1 cellular context compared by ENCODE assay signal in the genomic region with DNA sequence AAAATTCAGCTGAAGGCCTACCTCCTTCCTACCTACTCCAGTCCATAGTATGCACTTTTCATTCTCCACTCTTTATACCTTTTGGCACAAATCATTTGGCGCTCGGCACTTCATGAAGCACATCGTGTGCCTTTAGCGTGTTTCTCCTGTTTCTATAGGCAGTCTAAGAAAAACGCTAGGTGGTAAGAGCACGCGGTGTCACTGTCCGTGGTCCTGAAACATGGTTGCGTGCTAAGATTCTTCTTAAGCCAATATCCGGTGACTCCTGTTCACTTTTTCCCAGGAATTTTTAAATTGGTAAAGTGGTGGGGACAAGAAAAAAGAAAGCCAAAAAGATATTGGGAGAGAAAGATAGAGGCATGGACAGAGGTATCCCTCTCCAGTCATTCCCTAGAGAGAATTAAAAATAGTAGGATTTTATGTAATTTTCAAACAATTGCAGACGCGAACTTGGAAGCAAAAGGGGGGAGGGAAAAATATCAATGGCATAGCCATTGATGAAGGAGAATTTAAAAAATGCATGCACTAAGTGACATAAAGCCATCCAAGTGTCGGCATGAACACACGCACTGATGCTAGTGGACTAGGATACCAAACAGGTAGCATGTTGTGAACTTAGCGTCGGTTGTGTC.
A peak's percentile ranks its signal among the peaks of the same experiment; 100 is the strongest.
TF ChIP-seq lines count a peak whose summit lies in the region.

No MANE protein-coding gene starts in this region.

TF ChIP-seq in HepG2, 621 proteins besides CTCF, POLR2A, EP300 and RAD21 (continued from another document and continues in another):
- TF ChIP-seq PPARG (CRISPR knock-in tag; conservative IDR thresholded peaks at IDR 0.05) (peak; percentile 70; the same call in 1 of the 2 replicates), RBAK (CRISPR knock-in tag; IDR thresholded peaks at IDR 0.05) (no peak), ZNF432 (CRISPR knock-in tag; IDR thresholded peaks at IDR 0.05; ENCODE audit: borderline replicate concordance) (no peak), JARID2 (CRISPR knock-in tag; IDR thresholded peaks at IDR 0.05; ENCODE audit: insufficient replicate concordance) (no peak), ZNF720 (CRISPR knock-in tag; IDR thresholded peaks at IDR 0.05) (peak; percentile 90; the same call in 1 of the 2 replicates), FOXC1 (CRISPR knock-in tag; IDR thresholded peaks at IDR 0.05; ENCODE audit: borderline replicate concordance) (no peak; the same call in 1 of the 2 replicates), HDAC1 (CRISPR knock-in tag; IDR thresholded peaks at IDR 0.05) (peak; percentile 31; the same call in 1 of the 2 replicates), ZNF724P (CRISPR knock-in tag; IDR thresholded peaks at IDR 0.05; ENCODE audit: borderline replicate concordance) (no peak), SOX5 (CRISPR knock-in tag; IDR thresholded peaks at IDR 0.05; ENCODE audit: borderline replicate concordance) (peak; percentile 70), ZNF563 (CRISPR knock-in tag; IDR thresholded peaks at IDR 0.05) (no peak), MAZ (IDR thresholded peaks at IDR 0.05; ENCODE audit: borderline replicate concordance, low read depth, low read length) (no peak), MAZ (CRISPR knock-in tag; IDR thresholded peaks at IDR 0.05; ENCODE audit: low read depth) (no peak), KDM6A (CRISPR knock-in tag; IDR thresholded peaks at IDR 0.05; ENCODE audit: low read depth) (no peak), TFE3 (CRISPR knock-in tag; IDR thresholded peaks at IDR 0.05) (peak; percentile 90), ZNF234 (CRISPR knock-in tag; conservative IDR thresholded peaks at IDR 0.05) (no peak), THYN1 (CRISPR knock-in tag; IDR thresholded peaks at IDR 0.05; ENCODE audit: borderline replicate concordance, low read depth) (0 out of 2 replicates have a peak, but pooled peaks have one; percentile 30), GTF2F1 (IDR thresholded peaks at IDR 0.05; ENCODE audit: low read length) (no peak), MAFF (IDR thresholded peaks at IDR 0.05; ENCODE audit: low read depth, low read length) (no peak), SMYD3 (CRISPR knock-in tag; IDR thresholded peaks at IDR 0.05) (peak; percentile 72; the same call in 1 of the 2 replicates), SOX13 (IDR thresholded peaks at IDR 0.05) (no peak), SOX13 (CRISPR knock-in tag; conservative IDR thresholded peaks at IDR 0.05 in 1 of 2, IDR thresholded peaks at IDR 0.05 in 1 of 2) (peak in 1 of 2 experiments; percentile 60; a peak in 2 of 4 replicates), ZNF749 (CRISPR knock-in tag; IDR thresholded peaks at IDR 0.05; ENCODE audit: borderline replicate concordance) (peak; percentile 73; the same call in 1 of the 2 replicates), GLI4 (CRISPR knock-in tag; IDR thresholded peaks at IDR 0.05; ENCODE audit: borderline replicate concordance) (no peak), BORCS8-MEF2B (CRISPR knock-in tag; IDR thresholded peaks at IDR 0.05) (peak; percentile 89), TSC22D2 (CRISPR knock-in tag; IDR thresholded peaks at IDR 0.05; ENCODE audit: borderline replicate concordance) (peak; percentile 99), ZNF800 (CRISPR knock-in tag; IDR thresholded peaks at IDR 0.05) (0 out of 2 replicates have a peak, but pooled peaks have one; percentile 69), ZBTB1 (CRISPR knock-in tag; IDR thresholded peaks at IDR 0.05; ENCODE audit: borderline replicate concordance) (no peak; the same call in 1 of the 2 replicates), ZBTB43 (CRISPR knock-in tag; conservative IDR thresholded peaks at IDR 0.05) (peak; percentile 89), ZNF670 (CRISPR knock-in tag; IDR thresholded peaks at IDR 0.05; ENCODE audit: borderline replicate concordance) (peak; percentile 56; the same call in 1 of the 2 replicates), JUNB (CRISPR knock-in tag; IDR thresholded peaks at IDR 0.05; ENCODE audit: borderline replicate concordance) (peak; percentile 36; the same call in 1 of the 2 replicates), GPN1 (CRISPR knock-in tag; IDR thresholded peaks at IDR 0.05; ENCODE audit: borderline replicate concordance) (0 out of 2 replicates have a peak, but pooled peaks have one; percentile 29), SYNCRIP (IDR thresholded peaks at IDR 0.05; ENCODE audit: insufficient read depth, low read depth, low read length) (no peak), ZNF501 (CRISPR knock-in tag; IDR thresholded peaks at IDR 0.05) (no peak), SMAD9 (CRISPR knock-in tag; IDR thresholded peaks at IDR 0.05) (no peak), ZSCAN25 (CRISPR knock-in tag; IDR thresholded peaks at IDR 0.05) (no peak), RARG (CRISPR knock-in tag; IDR thresholded peaks at IDR 0.05; ENCODE audit: low read depth) (no peak), ZNF761 (CRISPR knock-in tag; conservative IDR thresholded peaks at IDR 0.05) (no peak), ZNF337 (CRISPR knock-in tag; IDR thresholded peaks at IDR 0.05; ENCODE audit: borderline replicate concordance, low read depth) (no peak), PLSCR1 (CRISPR knock-in tag; IDR thresholded peaks at IDR 0.05; ENCODE audit: borderline replicate concordance) (0 out of 2 replicates have a peak, but pooled peaks have one; percentile 43), SALL2 (CRISPR knock-in tag; IDR thresholded peaks at IDR 0.05) (0 out of 2 replicates have a peak, but pooled peaks have one; percentile 44), FOXK1 (CRISPR knock-in tag; IDR thresholded peaks at IDR 0.05; ENCODE audit: borderline replicate concordance, low read depth) (peak; percentile 75; the same call in 1 of the 2 replicates), ZNF607 (CRISPR knock-in tag; IDR thresholded peaks at IDR 0.05; ENCODE audit: borderline replicate concordance) (peak; percentile 91; the same call in 1 of the 2 replicates)
- TF ChIP-seq, protein P1, sequence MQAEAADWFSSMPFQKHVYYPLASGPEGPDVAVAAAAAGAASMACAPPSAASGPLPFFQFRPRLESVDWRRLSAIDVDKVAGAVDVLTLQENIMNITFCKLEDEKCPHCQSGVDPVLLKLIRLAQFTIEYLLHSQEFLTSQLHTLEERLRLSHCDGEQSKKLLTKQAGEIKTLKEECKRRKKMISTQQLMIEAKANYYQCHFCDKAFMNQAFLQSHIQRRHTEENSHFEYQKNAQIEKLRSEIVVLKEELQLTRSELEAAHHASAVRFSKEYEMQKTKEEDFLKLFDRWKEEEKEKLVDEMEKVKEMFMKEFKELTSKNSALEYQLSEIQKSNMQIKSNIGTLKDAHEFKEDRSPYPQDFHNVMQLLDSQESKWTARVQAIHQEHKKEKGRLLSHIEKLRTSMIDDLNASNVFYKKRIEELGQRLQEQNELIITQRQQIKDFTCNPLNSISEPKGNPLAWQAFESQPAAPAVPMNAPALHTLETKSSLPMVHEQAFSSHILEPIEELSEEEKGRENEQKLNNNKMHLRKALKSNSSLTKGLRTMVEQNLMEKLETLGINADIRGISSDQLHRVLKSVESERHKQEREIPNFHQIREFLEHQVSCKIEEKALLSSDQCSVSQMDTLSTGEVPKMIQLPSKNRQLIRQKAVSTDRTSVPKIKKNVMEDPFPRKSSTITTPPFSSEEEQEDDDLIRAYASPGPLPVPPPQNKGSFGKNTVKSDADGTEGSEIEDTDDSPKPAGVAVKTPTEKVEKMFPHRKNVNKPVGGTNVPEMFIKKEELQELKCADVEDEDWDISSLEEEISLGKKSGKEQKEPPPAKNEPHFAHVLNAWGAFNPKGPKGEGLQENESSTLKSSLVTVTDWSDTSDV (CRISPR knock-in tag; IDR thresholded peaks at IDR 0.05): no peak
- TF ChIP-seq, protein P2, sequence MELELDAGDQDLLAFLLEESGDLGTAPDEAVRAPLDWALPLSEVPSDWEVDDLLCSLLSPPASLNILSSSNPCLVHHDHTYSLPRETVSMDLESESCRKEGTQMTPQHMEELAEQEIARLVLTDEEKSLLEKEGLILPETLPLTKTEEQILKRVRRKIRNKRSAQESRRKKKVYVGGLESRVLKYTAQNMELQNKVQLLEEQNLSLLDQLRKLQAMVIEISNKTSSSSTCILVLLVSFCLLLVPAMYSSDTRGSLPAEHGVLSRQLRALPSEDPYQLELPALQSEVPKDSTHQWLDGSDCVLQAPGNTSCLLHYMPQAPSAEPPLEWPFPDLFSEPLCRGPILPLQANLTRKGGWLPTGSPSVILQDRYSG (CRISPR knock-in tag; IDR thresholded peaks at IDR 0.05): peak; percentile 91
- TF ChIP-seq, protein P3, sequence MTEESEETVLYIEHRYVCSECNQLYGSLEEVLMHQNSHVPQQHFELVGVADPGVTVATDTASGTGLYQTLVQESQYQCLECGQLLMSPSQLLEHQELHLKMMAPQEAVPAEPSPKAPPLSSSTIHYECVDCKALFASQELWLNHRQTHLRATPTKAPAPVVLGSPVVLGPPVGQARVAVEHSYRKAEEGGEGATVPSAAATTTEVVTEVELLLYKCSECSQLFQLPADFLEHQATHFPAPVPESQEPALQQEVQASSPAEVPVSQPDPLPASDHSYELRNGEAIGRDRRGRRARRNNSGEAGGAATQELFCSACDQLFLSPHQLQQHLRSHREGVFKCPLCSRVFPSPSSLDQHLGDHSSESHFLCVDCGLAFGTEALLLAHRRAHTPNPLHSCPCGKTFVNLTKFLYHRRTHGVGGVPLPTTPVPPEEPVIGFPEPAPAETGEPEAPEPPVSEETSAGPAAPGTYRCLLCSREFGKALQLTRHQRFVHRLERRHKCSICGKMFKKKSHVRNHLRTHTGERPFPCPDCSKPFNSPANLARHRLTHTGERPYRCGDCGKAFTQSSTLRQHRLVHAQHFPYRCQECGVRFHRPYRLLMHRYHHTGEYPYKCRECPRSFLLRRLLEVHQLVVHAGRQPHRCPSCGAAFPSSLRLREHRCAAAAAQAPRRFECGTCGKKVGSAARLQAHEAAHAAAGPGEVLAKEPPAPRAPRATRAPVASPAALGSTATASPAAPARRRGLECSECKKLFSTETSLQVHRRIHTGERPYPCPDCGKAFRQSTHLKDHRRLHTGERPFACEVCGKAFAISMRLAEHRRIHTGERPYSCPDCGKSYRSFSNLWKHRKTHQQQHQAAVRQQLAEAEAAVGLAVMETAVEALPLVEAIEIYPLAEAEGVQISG (CRISPR knock-in tag; IDR thresholded peaks at IDR 0.05): peak; percentile 60; the same call in 1 of the 2 replicates
- TF ChIP-seq, protein P4, sequence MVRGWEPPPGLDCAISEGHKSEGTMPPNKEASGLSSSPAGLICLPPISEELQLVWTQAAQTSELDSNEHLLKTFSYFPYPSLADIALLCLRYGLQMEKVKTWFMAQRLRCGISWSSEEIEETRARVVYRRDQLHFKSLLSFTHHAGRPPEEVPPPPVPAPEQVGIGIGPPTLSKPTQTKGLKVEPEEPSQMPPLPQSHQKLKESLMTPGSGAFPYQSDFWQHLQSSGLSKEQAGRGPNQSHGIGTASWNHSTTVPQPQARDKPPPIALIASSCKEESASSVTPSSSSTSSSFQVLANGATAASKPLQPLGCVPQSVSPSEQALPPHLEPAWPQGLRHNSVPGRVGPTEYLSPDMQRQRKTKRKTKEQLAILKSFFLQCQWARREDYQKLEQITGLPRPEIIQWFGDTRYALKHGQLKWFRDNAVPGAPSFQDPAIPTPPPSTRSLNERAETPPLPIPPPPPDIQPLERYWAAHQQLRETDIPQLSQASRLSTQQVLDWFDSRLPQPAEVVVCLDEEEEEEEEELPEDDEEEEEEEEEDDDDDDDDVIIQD (CRISPR knock-in tag; IDR thresholded peaks at IDR 0.05; ENCODE audit: low read depth): peak; percentile 64; the same call in 1 of the 2 replicates
